In genomic region chr21:39386194-39386593, GRCh38 we compare ENCODE assay signal across 8 cellular contexts. TPM values are rescaled to one million over a fixed set of nuclear protein-coding genes. Genes with fewer than 3 reads are reported as not detected.
DNase-seq lines count a peak whose midpoint lies in the region; ATAC-seq and TF ChIP-seq lines count a peak whose summit lies in the region.

No MANE protein-coding gene starts in this region.

- no peak for TF ChIP-seq POLR2A in GM18505 (IDR thresholded peaks at IDR 0.05; ENCODE audit: borderline replicate concordance, extremely low read depth, insufficient read depth, insufficient read length)

- peak overlapping the region; percentile 22 for H3K4me3 ChIP-seq in iPS-15b (ENCODE audit: low read depth, low read length)
- H3K4me3 ChIP-seq in stomach smooth muscle (ENCODE audit: low read length in 2 of 2): peak overlapping the region; percentile 57 to 71

- DNase-seq in activated CD4-positive, alpha-beta T cell treated with anti-CD3 and anti-CD28 coated beads, Interleukin-2, amount 10 ng/mL, durations not matched to agents 24 days and 14 days: peak; percentile 69
- DNase-seq in activated CD4-positive, alpha-beta T cell treated with anti-CD3 and anti-CD28 coated beads, Interleukin-2, amount 50 U/mL, for 1 hour: no peak
- peak; percentile 43 for DNase-seq in activated naive CD8-positive, alpha-beta T cell treated with anti-CD3 and anti-CD28 coated beads, Interleukin-2, amount 10 ng/mL, durations not matched to agents 7 days and 5 days
- DNase-seq in kidney glomerular epithelial cell (lab: John Stamatoyannopoulos, UW): no peak

- H3K27ac Mint-ChIP-seq in activated CD4-positive, alpha-beta T cell treated with anti-CD3 and anti-CD28 coated beads, Interleukin-2, amount 10 ng/mL, durations not matched to agents 24 days and 14 days: peak overlapping the region; percentile 70
- H3K27ac Mint-ChIP-seq in activated naive CD8-positive, alpha-beta T cell treated with anti-CD3 and anti-CD28 coated beads, Interleukin-2, amount 10 ng/mL, durations not matched to agents 7 days and 5 days: peak overlapping the region; percentile 63

- peak overlapping the region; percentile 76 for H3K27ac ChIP-seq in stomach smooth muscle (ENCODE audit: low read length)

- no peaks in the 10 kb centered on the region for H3K9me3 Mint-ChIP-seq in activated CD4-positive, alpha-beta T cell treated with anti-CD3 and anti-CD28 coated beads, Interleukin-2, amount 10 ng/mL, durations not matched to agents 24 days and 14 days
- no peaks in the 10 kb centered on the region for H3K9me3 Mint-ChIP-seq in activated naive CD8-positive, alpha-beta T cell treated with anti-CD3 and anti-CD28 coated beads, Interleukin-2, amount 10 ng/mL, durations not matched to agents 7 days and 5 days

- ATAC-seq in activated naive CD8-positive, alpha-beta T cell treated with anti-CD3 and anti-CD28 coated beads, Interleukin-2, amount 10 ng/mL, durations not matched to agents 7 days and 5 days (ENCODE audit: low read depth): no peak
- no peak for ATAC-seq in GM18505 (IDR thresholded peaks at IDR 0.05; ENCODE audit: unreplicated experiment)
- ATAC-seq in HG03159 (IDR thresholded peaks at IDR 0.05; ENCODE audit: unreplicated experiment): no peak

- H3K9ac ChIP-seq in iPS-15b (ENCODE audit: low read depth, low read length): no peak overlapping the region
- H3K9ac ChIP-seq in stomach smooth muscle (ENCODE audit: low read length in 2 of 2): peak overlapping the region; percentile 51 to 62

- H3K4me1 Mint-ChIP-seq in activated CD4-positive, alpha-beta T cell treated with anti-CD3 and anti-CD28 coated beads, Interleukin-2, amount 10 ng/mL, durations not matched to agents 24 days and 14 days: peaks cover 25% of the 10 kb centered on the region
- peaks cover 31% of the 10 kb centered on the region for H3K4me1 Mint-ChIP-seq in activated naive CD8-positive, alpha-beta T cell treated with anti-CD3 and anti-CD28 coated beads, Interleukin-2, amount 10 ng/mL, durations not matched to agents 7 days and 5 days

- H3K4me1 ChIP-seq in iPS-15b (ENCODE audit: control insufficient read depth, insufficient read depth, low read length) (peaks cover 5% of the 10 kb centered on the region), stomach smooth muscle (ENCODE audit: control insufficient read depth, insufficient read depth, low read length) (peaks cover 30% of the 10 kb centered on the region)

- H3K9me3 ChIP-seq in iPS-15b (ENCODE audit: control insufficient read depth, insufficient read depth, low read length) (no peaks in the 10 kb centered on the region), stomach smooth muscle (ENCODE audit: control insufficient read depth in 2 of 2, low read length in 2 of 2) (no peaks in the 10 kb centered on the region)

- POLR2A ChIA-PET in activated naive CD8-positive, alpha-beta T cell treated with anti-CD3 and anti-CD28 coated beads, Interleukin-2, amount 10 ng/mL, durations not matched to agents 7 days and 5 days (lab: Charles Lee): interaction anchor here (1.1 to 2.9 kb wide), 3 partner anchors 38 to 202 kb away, joined by 3 to 15 read pairs (median 5); partner anchors contain the start of gene HMGN1

- peak overlapping the region; percentile 74 for H3K4me3 Mint-ChIP-seq in activated CD4-positive, alpha-beta T cell treated with anti-CD3 and anti-CD28 coated beads, Interleukin-2, amount 10 ng/mL, durations not matched to agents 24 days and 14 days
- H3K4me3 Mint-ChIP-seq in activated naive CD8-positive, alpha-beta T cell treated with anti-CD3 and anti-CD28 coated beads, Interleukin-2, amount 10 ng/mL, durations not matched to agents 7 days and 5 days: peak overlapping the region; percentile 53

- H3K27me3 ChIP-seq in iPS-15b (ENCODE audit: control insufficient read depth, insufficient read depth, low read length) (no peaks in the 10 kb centered on the region), stomach smooth muscle (ENCODE audit: control insufficient read depth in 1 of 2, insufficient read depth in 2 of 2, low read length in 2 of 2) (no peaks in the 10 kb centered on the region)

- H3K27me3 Mint-ChIP-seq in activated CD4-positive, alpha-beta T cell treated with anti-CD3 and anti-CD28 coated beads, Interleukin-2, amount 10 ng/mL, durations not matched to agents 24 days and 14 days: no peaks in the 10 kb centered on the region
- H3K27me3 Mint-ChIP-seq in activated naive CD8-positive, alpha-beta T cell treated with anti-CD3 and anti-CD28 coated beads, Interleukin-2, amount 10 ng/mL, durations not matched to agents 7 days and 5 days: no peaks in the 10 kb centered on the region

- H3K36me3 ChIP-seq in iPS-15b (ENCODE audit: control insufficient read depth, insufficient read depth, low read length) (no peaks in the 10 kb centered on the region), stomach smooth muscle (ENCODE audit: control insufficient read depth in 2 of 2, insufficient read depth in 2 of 2, low read length in 2 of 2) (peaks cover 2 to 7% of the 10 kb centered on the region in 2 donors)

- peaks cover 5% of the 10 kb centered on the region for H3K36me3 Mint-ChIP-seq in activated CD4-positive, alpha-beta T cell treated with anti-CD3 and anti-CD28 coated beads, Interleukin-2, amount 10 ng/mL, durations not matched to agents 24 days and 14 days (ENCODE audit: low read depth)
- H3K36me3 Mint-ChIP-seq in activated naive CD8-positive, alpha-beta T cell treated with anti-CD3 and anti-CD28 coated beads, Interleukin-2, amount 10 ng/mL, durations not matched to agents 7 days and 5 days: no peaks in the 10 kb centered on the region

- intact Hi-C loops in activated CD4-positive, alpha-beta T cell treated with anti-CD3 and anti-CD28 coated beads, Interleukin-2, amount 10 ng/mL, durations not matched to agents 24 days and 14 days (cut with micrococcal nuclease): no loop called here

RNA-seq across cellular contexts. Expression of gene HMGN1, which starts 37.3 kb away (rescaled TPM):
- 321 and 339 TPM in 2 replicates for total RNA-seq in activated CD4-positive, alpha-beta T cell treated with anti-CD3 and anti-CD28 coated beads, Interleukin-2, amount 10 ng/mL, durations not matched to agents 24 days and 14 days
- total RNA-seq in activated naive CD8-positive, alpha-beta T cell treated with anti-CD3 and anti-CD28 coated beads, Interleukin-2, amount 10 ng/mL, durations not matched to agents 7 days and 5 days: 100 to 1,000 TPM; 363 to 369 TPM

RNA-seq across cellular contexts. Expression of gene LCA5L, which starts 59.4 kb away (rescaled TPM):
- not detected in 2 replicates for total RNA-seq in activated CD4-positive, alpha-beta T cell treated with anti-CD3 and anti-CD28 coated beads, Interleukin-2, amount 10 ng/mL, durations not matched to agents 24 days and 14 days
- total RNA-seq in activated naive CD8-positive, alpha-beta T cell treated with anti-CD3 and anti-CD28 coated beads, Interleukin-2, amount 10 ng/mL, durations not matched to agents 7 days and 5 days: not detected

Comparison
In these comparisons a context has a peak if more than half of its experiments do, and no peak if none do; other contexts are left out.
1. DNase-seq: peak in activated CD4-positive, alpha-beta T cell treated with anti-CD3 and anti-CD28 coated beads, Interleukin-2, amount 10 ng/mL, durations not matched to agents 24 days and 14 days (single experiment) and activated naive CD8-positive, alpha-beta T cell treated with anti-CD3 and anti-CD28 coated beads, Interleukin-2, amount 10 ng/mL, durations not matched to agents 7 days and 5 days (single experiment); none in activated CD4-positive, alpha-beta T cell treated with anti-CD3 and anti-CD28 coated beads, Interleukin-2, amount 50 U/mL, for 1 hour (single experiment) and kidney glomerular epithelial cell (single experiment).